In the genomic region with DNA sequence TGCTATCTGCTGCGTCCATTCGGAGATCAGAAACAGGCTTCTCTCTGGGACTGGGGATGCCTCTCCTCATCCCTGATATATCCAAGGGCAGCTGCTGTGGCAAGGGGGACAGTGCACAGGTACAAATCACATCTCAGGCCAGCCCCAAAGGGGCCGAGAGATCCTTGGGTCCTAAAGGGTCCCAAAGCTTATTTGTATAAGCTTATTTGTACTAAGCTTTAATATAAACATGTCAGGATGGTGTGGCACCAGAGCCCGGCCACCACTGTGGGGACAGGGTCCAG, we compare ENCODE assay signal across 1 cellular context.
TF ChIP-seq lines count a peak whose summit lies in the region.

No MANE protein-coding gene starts in this region.

TF ChIP-seq in HepG2, 621 proteins besides CTCF, POLR2A, EP300 and RAD21 (continued from another document):
- TF ChIP-seq, protein P1, sequence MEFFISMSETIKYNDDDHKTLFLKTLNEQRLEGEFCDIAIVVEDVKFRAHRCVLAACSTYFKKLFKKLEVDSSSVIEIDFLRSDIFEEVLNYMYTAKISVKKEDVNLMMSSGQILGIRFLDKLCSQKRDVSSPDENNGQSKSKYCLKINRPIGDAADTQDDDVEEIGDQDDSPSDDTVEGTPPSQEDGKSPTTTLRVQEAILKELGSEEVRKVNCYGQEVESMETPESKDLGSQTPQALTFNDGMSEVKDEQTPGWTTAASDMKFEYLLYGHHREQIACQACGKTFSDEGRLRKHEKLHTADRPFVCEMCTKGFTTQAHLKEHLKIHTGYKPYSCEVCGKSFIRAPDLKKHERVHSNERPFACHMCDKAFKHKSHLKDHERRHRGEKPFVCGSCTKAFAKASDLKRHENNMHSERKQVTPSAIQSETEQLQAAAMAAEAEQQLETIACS (CRISPR knock-in tag; IDR thresholded peaks at IDR 0.05): no peak
- TF ChIP-seq FLYWCH1 (CRISPR knock-in tag; IDR thresholded peaks at IDR 0.05) (no peak), ZFP62 (CRISPR knock-in tag; IDR thresholded peaks at IDR 0.05) (no peak), SPEN (CRISPR knock-in tag; IDR thresholded peaks at IDR 0.05; ENCODE audit: low read depth) (no peak), ZMAT3 (CRISPR knock-in tag; conservative IDR thresholded peaks at IDR 0.05) (no peak), ZNF33A (CRISPR knock-in tag; IDR thresholded peaks at IDR 0.05; ENCODE audit: borderline replicate concordance) (no peak), SP4 (CRISPR knock-in tag; IDR thresholded peaks at IDR 0.05) (no peak), HIVEP1 (CRISPR knock-in tag; IDR thresholded peaks at IDR 0.05) (no peak), ZBTB42 (CRISPR knock-in tag; IDR thresholded peaks at IDR 0.05) (no peak), ZFP36 (IDR thresholded peaks at IDR 0.05; ENCODE audit: borderline replicate concordance, low read depth, low read length, partially characterized antibody) (no peak), SSRP1 (CRISPR knock-in tag; IDR thresholded peaks at IDR 0.05) (no peak), EED (CRISPR knock-in tag; IDR thresholded peaks at IDR 0.05) (no peak), TMF1 (CRISPR knock-in tag; IDR thresholded peaks at IDR 0.05; ENCODE audit: low read depth) (no peak), SNRNP70 (IDR thresholded peaks at IDR 0.05; ENCODE audit: low read depth, low read length) (no peak), SP5 (CRISPR knock-in tag; IDR thresholded peaks at IDR 0.05; ENCODE audit: borderline replicate concordance, low read depth) (no peak)
- TF ChIP-seq, protein P2, sequence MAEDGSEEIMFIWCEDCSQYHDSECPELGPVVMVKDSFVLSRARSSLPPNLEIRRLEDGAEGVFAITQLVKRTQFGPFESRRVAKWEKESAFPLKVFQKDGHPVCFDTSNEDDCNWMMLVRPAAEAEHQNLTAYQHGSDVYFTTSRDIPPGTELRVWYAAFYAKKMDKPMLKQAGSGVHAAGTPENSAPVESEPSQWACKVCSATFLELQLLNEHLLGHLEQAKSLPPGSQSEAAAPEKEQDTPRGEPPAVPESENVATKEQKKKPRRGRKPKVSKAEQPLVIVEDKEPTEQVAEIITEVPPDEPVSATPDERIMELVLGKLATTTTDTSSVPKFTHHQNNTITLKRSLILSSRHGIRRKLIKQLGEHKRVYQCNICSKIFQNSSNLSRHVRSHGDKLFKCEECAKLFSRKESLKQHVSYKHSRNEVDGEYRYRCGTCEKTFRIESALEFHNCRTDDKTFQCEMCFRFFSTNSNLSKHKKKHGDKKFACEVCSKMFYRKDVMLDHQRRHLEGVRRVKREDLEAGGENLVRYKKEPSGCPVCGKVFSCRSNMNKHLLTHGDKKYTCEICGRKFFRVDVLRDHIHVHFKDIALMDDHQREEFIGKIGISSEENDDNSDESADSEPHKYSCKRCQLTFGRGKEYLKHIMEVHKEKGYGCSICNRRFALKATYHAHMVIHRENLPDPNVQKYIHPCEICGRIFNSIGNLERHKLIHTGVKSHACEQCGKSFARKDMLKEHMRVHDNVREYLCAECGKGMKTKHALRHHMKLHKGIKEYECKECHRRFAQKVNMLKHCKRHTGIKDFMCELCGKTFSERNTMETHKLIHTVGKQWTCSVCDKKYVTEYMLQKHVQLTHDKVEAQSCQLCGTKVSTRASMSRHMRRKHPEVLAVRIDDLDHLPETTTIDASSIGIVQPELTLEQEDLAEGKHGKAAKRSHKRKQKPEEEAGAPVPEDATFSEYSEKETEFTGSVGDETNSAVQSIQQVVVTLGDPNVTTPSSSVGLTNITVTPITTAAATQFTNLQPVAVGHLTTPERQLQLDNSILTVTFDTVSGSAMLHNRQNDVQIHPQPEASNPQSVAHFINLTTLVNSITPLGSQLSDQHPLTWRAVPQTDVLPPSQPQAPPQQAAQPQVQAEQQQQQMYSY (CRISPR knock-in tag; IDR thresholded peaks at IDR 0.05): no peak
